In the genomic region with DNA sequence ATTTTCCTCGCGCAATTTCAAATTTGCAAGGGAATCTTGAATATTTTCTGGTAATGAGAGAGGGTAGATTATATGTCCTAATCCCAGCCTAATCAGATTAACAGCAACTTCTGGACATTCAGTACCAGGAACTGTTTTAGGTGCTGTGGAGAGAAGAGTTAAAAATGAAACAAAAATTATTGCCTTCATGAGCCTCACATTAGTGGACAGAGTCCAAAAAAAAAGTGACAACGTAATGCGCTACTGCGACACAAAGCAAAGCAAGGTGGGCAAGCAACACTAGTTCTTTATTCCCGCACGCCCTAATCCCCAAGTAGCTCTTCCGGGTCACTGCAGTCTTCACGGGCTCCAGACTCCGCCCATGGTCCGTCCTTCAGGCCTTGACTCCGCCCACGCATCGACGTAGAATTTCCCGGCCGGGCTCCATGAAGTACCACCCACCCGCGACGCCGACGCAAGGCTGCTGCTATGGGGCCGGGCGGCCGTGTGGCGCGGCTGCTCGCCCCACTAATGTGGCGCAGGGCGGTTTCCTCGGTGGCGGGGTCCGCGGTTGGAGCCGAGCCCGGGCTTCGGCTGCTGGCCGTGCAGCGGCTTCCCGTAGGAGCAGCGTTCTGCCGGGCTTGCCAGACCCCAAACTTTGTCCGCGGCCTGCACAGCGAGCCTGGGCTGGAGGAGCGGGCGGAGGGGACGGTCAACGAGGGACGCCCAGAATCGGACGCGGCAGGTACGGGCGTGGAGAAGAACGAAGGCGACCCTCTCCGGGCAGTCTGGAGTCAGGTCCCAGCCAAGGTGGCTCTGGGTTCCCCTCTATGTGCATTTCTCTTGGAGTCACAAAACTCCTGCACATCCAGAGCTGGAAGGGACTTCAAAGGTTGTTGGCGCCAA, we compare ENCODE assay signal across 8 cellular contexts. TPM values are rescaled to one million over a fixed set of nuclear protein-coding genes. Genes with fewer than 3 reads are reported as not detected.
DNase-seq lines count a peak whose midpoint lies in the region; ATAC-seq and TF ChIP-seq lines count a peak whose summit lies in the region.

TSS of gene MALSU1 (plus strand) at position 455 of the 885 bp plus-strand sequence. CDS start at position 469, 14 bp downstream.

- H3K4me1 Mint-ChIP-seq in activated T-cell treated with anti-CD3 and anti-CD28 coated beads, Interleukin-2, amount 50 U/mL, for 24 hours (ENCODE audit: low read depth): peaks cover 41% of the 10 kb centered on the region

- H3K27ac Mint-ChIP-seq in activated T-cell treated with anti-CD3 and anti-CD28 coated beads, Interleukin-2, amount 50 U/mL, for 24 hours: peak within 1 kb of the TSS; percentile 95

- H3K4me3 ChIP-seq in mucosa of rectum (ENCODE audit: low read length in 2 of 2): peak within 1 kb of the TSS; percentile 88 to 89

- TF ChIP-seq POLR2A in erythroblast (IDR thresholded peaks at IDR 0.05; ENCODE audit: low read length): peak; percentile 92

- peaks cover 12 to 17% of the 10 kb centered on the region in 2 donors for H3K4me1 ChIP-seq in mucosa of rectum (ENCODE audit: control insufficient read depth in 2 of 2, insufficient read depth in 2 of 2, low read length in 2 of 2)

- no peaks in the 10 kb centered on the region for H3K9me3 ChIP-seq in mucosa of rectum (ENCODE audit: control insufficient read depth in 2 of 2, low read length in 2 of 2)

- ATAC-seq in GM21717 (IDR thresholded peaks at IDR 0.05; ENCODE audit: unreplicated experiment): peak; percentile 99

- H3K9me3 Mint-ChIP-seq in activated T-cell treated with anti-CD3 and anti-CD28 coated beads, Interleukin-2, amount 50 U/mL, for 24 hours: no peaks in the 10 kb centered on the region

- peak within 1 kb of the TSS; percentile 96 for H3K4me3 Mint-ChIP-seq in activated T-cell treated with anti-CD3 and anti-CD28 coated beads, Interleukin-2, amount 50 U/mL, for 24 hours

- H3K9ac ChIP-seq in mucosa of rectum (ENCODE audit: low read depth in 1 of 2, low read length in 2 of 2): peak within 1 kb of the TSS; percentile 82 to 89

- H3K27me3 ChIP-seq in mucosa of rectum (ENCODE audit: control insufficient read depth in 2 of 2, insufficient read depth in 2 of 2, low read length in 2 of 2): no peaks in the 10 kb centered on the region

- no peaks in the 10 kb centered on the region for H3K27me3 Mint-ChIP-seq in activated T-cell treated with anti-CD3 and anti-CD28 coated beads, Interleukin-2, amount 50 U/mL, for 24 hours

- peaks cover 0 to 5% of the 10 kb centered on the region in 2 donors for H3K36me3 ChIP-seq in mucosa of rectum (ENCODE audit: control insufficient read depth in 2 of 2, insufficient read depth in 2 of 2, low read length in 2 of 2)

- in situ Hi-C loops in KBM-7 (cut with MboI; ENCODE audit: low pct_unique_long_range_greater_than_20kb, low sequenced_read_pairs): no loop called here

- peaks cover 46% of the 10 kb centered on the region for H3K36me3 Mint-ChIP-seq in activated T-cell treated with anti-CD3 and anti-CD28 coated beads, Interleukin-2, amount 50 U/mL, for 24 hours (ENCODE audit: low read depth)

- peak within 1 kb of the TSS; percentile 61 to 75 for H3K27ac ChIP-seq in mucosa of rectum (ENCODE audit: low read depth in 2 of 2, low read length in 2 of 2)

- DNase-seq in DMS153 treated with DMSO at 0.1 percent for 48 hours (lab: John Stamatoyannopoulos, UW; ENCODE audit: unreplicated experiment) (peak; percentile 99), KBM-7 (peak; percentile 98), erythroblast (lab: John Stamatoyannopoulos, UW) (peak; percentile 98 to 99)
- peak; percentile 97 for DNase-seq in activated T-cell treated with anti-CD3 and anti-CD28 coated beads, Interleukin-2, amount 50 U/mL, for 24 hours
- peak; percentile 99 for DNase-seq in stimulated activated CD8-positive, alpha-beta memory T cell treated with anti-CD3 and anti-CD28 coated beads, Interleukin-4, amount 100 ng/mL, for 48 hours

TF ChIP-seq in PFSK-1, 5 proteins besides CTCF, POLR2A, EP300 and RAD21:
- TF ChIP-seq REST (IDR thresholded peaks at IDR 0.05; ENCODE audit: insufficient read depth in 1 of 2, low read depth in 2 of 2, low read length in 2 of 2): no peak
- TF ChIP-seq TAF1 (IDR thresholded peaks at IDR 0.05; ENCODE audit: borderline replicate concordance, insufficient read depth, low read length): peak; percentile 78; the same call in 1 of the 2 replicates
- peak; percentile 93; the same call in 1 of the 2 replicates for TF ChIP-seq SIN3A (IDR thresholded peaks at IDR 0.05; ENCODE audit: borderline replicate concordance, insufficient read depth, low read length)
- no peak for TF ChIP-seq FOXP2 (optimal IDR thresholded peaks at IDR 0.05; ENCODE audit: borderline replicate concordance, extremely low read depth, extremely low read length, insufficient read depth)
- TF ChIP-seq POLR2AphosphoS5 (IDR thresholded peaks at IDR 0.05; ENCODE audit: low read depth, low read length): peak; percentile 94

RNA-seq across cellular contexts. Expression of gene MALSU1, which starts in this region (rescaled TPM):
- polyA plus RNA-seq in PFSK-1 (2012; ENCODE audit: insufficient read length, low read depth): 68.5 TPM

Comparison
In these comparisons a context has a peak if more than half of its experiments do, and no peak if none do; other contexts are left out.
1. Peak in every context shown above with its lines: DNase-seq, ATAC-seq, H3K4me3 ChIP-seq and H3K27ac ChIP-seq.